Comparison of ENCODE assay signal across 19 cellular contexts in genomic region chrX:116031331-116031730, GRCh38.
"Had no signal": no experiment of that assay in that cellular context is flagged by ENCODE, and none has a peak within 500 bp of the region (broad histone marks: within the 10 kb centered on the region; RNA-seq: fewer than 3 reads in every experiment).

No MANE protein-coding gene starts in this region.

- H3K4me1 ChIP-seq: colonic mucosa, esophagus muscularis mucosa, foreskin keratinocyte, gastroesophageal sphincter, heart right ventricle, left lung, lower lobe of right lung had no signal

- H3K36me3 Mint-ChIP-seq: memory B cell; naive thymus-derived CD4-positive, alpha-beta T cell had no signal

- H3K27me3 ChIP-seq: colonic mucosa, esophagus muscularis mucosa, foreskin keratinocyte, gastroesophageal sphincter, heart right ventricle, left lung had no signal

- H3K27ac Mint-ChIP-seq: dendritic cell treated with granulocyte-macrophage colony-stimulating factor and Interleukin-4, amounts not matched to agents 40 ng/mL and 50 ng/mL, for 4 days; effector memory CD8-positive, alpha-beta T cell; endodermal cell; memory B cell; naive thymus-derived CD4-positive, alpha-beta T cell had no signal

- ATAC-seq: effector memory CD8-positive, alpha-beta T cell; foreskin keratinocyte; gastroesophageal sphincter; heart right ventricle; left cardiac atrium; left lung; left ventricle myocardium superior; lower lobe of right lung; naive thymus-derived CD4-positive, alpha-beta T cell had no signal

- DNase-seq: colonic mucosa; cortex of kidney; effector CD8-positive, alpha-beta T cell; effector memory CD8-positive, alpha-beta T cell; endodermal cell; foreskin keratinocyte; heart right ventricle; hippocampal formation; left cardiac atrium; left lung; left ventricle myocardium superior; lower lobe of right lung; mesendoderm; midbrain; naive thymus-derived CD4-positive, alpha-beta T cell had no signal

- H3K4me3 Mint-ChIP-seq: dendritic cell treated with granulocyte-macrophage colony-stimulating factor and Interleukin-4, amounts not matched to agents 40 ng/mL and 50 ng/mL, for 4 days; effector memory CD8-positive, alpha-beta T cell; endodermal cell; memory B cell; naive thymus-derived CD4-positive, alpha-beta T cell had no signal

- H3K36me3 ChIP-seq: colonic mucosa, esophagus muscularis mucosa, gastroesophageal sphincter, heart right ventricle, left lung, lower lobe of right lung had no signal

- H3K9me3 Mint-ChIP-seq: effector memory CD8-positive, alpha-beta T cell had no signal

- H3K27me3 Mint-ChIP-seq: dendritic cell treated with granulocyte-macrophage colony-stimulating factor and Interleukin-4, amounts not matched to agents 40 ng/mL and 50 ng/mL, for 4 days; effector memory CD8-positive, alpha-beta T cell; memory B cell; naive thymus-derived CD4-positive, alpha-beta T cell had no signal

- H3K4me3 ChIP-seq: colonic mucosa, esophagus muscularis mucosa, gastroesophageal sphincter, heart right ventricle, left lung, lower lobe of right lung had no signal

- H3K4me1 Mint-ChIP-seq: endodermal cell, memory B cell had no signal

- H3K9me3 ChIP-seq: colonic mucosa, gastroesophageal sphincter, lower lobe of right lung had no signal

- H3K27ac ChIP-seq: colonic mucosa, esophagus muscularis mucosa, foreskin keratinocyte, gastroesophageal sphincter, heart right ventricle, left lung, lower lobe of right lung had no signal
